In genomic region chr10:119029613-119030420, GRCh38 we compare ENCODE assay signal across 8 cellular contexts. TPM values are rescaled to one million over a fixed set of nuclear protein-coding genes. Genes with fewer than 3 reads are reported as not detected.
DNase-seq lines count a peak whose midpoint lies in the region; ATAC-seq and TF ChIP-seq lines count a peak whose summit lies in the region.

TSS of gene NANOS1 (plus strand) at chr10:119029714. CDS start at chr10:119029802, 88 bp downstream.

- DNase-seq in CD14-positive monocyte (ENCODE audit: low spot score) (no peak), esophagus squamous epithelium (lab: John Stamatoyannopoulos, UW) (no peak), NOMO-1 treated with dmso at 0.1 percent for 144 hours (lab: John Stamatoyannopoulos, UW; ENCODE audit: unreplicated experiment) (no peak)
- DNase-seq in activated CD4-positive, alpha-beta T cell treated with anti-CD3 and anti-CD28 coated beads, Interleukin-2, amount 50 U/mL, for 1 hour = peak; percentile 9
- no peak for DNase-seq in effector CD8-positive, alpha-beta T cell (lab: John Stamatoyannopoulos, UW)

- ATAC-seq in GM19455 (IDR thresholded peaks at IDR 0.05; ENCODE audit: unreplicated experiment) (peak; percentile 20), HG03460 (IDR thresholded peaks at IDR 0.05; ENCODE audit: unreplicated experiment) (peak; percentile 10)

- H3K9me3 ChIP-seq in esophagus squamous epithelium = no peaks in the 10 kb centered on the region
- H3K9me3 ChIP-seq in neuron (ENCODE audit: low read length) = no peaks in the 10 kb centered on the region

- H3K36me3 ChIP-seq in esophagus squamous epithelium (peaks cover 0 to 31% (median 16%) of the 10 kb centered on the region in 3 donors), neuron (ENCODE audit: insufficient read depth, low read length) (peaks cover 21% of the 10 kb centered on the region)

- no peak for TF ChIP-seq CTCF in CD14-positive monocyte (IDR thresholded peaks at IDR 0.05)
- no peak for TF ChIP-seq CTCF in esophagus squamous epithelium (IDR thresholded peaks at IDR 0.05)

- H3K4me1 Mint-ChIP-seq in CD14-positive monocyte = peaks cover 17% of the 10 kb centered on the region

- peaks cover 21 to 38% (median 27%) of the 10 kb centered on the region in 3 donors for H3K27me3 Mint-ChIP-seq in CD14-positive monocyte (ENCODE audit: low read depth in 3 of 3)

- peak within 1 kb of the TSS; percentile 47 to 82 (median 71) for H3K27ac ChIP-seq in esophagus squamous epithelium

- peaks cover 30 to 33% of the 10 kb centered on the region in 2 donors for H3K36me3 Mint-ChIP-seq in CD14-positive monocyte

- H2AFZ ChIP-seq in neuron (ENCODE audit: low read depth, low read length) = no peak within 1 kb of the TSS

- peaks cover 0 to 4% (median 0%) of the 10 kb centered on the region in 7 donors for H3K9me3 Mint-ChIP-seq in CD14-positive monocyte

- no peak within 1 kb of the TSS for H3K27ac Mint-ChIP-seq in CD14-positive monocyte

- 0% methylated on average over 3 of the region's 136 CpGs; no CpG with 5 or more reads in 1 of the 2 donors for WGBS in esophagus squamous epithelium, 2 donors

- TF ChIP-seq POLR2A in esophagus squamous epithelium (IDR thresholded peaks at IDR 0.05) = no peak

- H3K4me3 ChIP-seq in esophagus squamous epithelium = peak within 1 kb of the TSS; percentile 49 to 80 (median 64)
- peak within 1 kb of the TSS; percentile 54 for H3K4me3 ChIP-seq in neuron (ENCODE audit: low read length)

- peak within 1 kb of the TSS; percentile 77 to 86 for H3K4me3 Mint-ChIP-seq in CD14-positive monocyte

- H3K4me1 ChIP-seq in esophagus squamous epithelium (peaks cover 20 to 52% (median 24%) of the 10 kb centered on the region in 3 donors), neuron (ENCODE audit: insufficient read depth, low read length) (peaks cover 12% of the 10 kb centered on the region)

- H3K27me3 ChIP-seq in esophagus squamous epithelium = no peaks in the 10 kb centered on the region
- peaks cover 3% of the 10 kb centered on the region for H3K27me3 ChIP-seq in neuron (ENCODE audit: insufficient read depth, low read length)

- intact Hi-C loops in CD14-positive monocyte (cut with micrococcal nuclease) = no loop called here
- intact Hi-C loops in esophagus squamous epithelium (cut with DNase I) = loop anchor here (5.0 kb wide), 1 partner anchor 47 kb away; no protein-coding TSS in a partner anchor

RNA-seq across cellular contexts. Expression of gene NANOS1, which starts in this region (rescaled TPM):
- not detected for polyA plus RNA-seq in CD14-positive monocyte
- total RNA-seq in esophagus squamous epithelium = 1 to 10 TPM in 2 of 4 donors, under 1 TPM in 2; 0.19 to 1.7 (median 1.1) TPM
